ENCODE assay signal across 31 cellular contexts in the genomic region with DNA sequence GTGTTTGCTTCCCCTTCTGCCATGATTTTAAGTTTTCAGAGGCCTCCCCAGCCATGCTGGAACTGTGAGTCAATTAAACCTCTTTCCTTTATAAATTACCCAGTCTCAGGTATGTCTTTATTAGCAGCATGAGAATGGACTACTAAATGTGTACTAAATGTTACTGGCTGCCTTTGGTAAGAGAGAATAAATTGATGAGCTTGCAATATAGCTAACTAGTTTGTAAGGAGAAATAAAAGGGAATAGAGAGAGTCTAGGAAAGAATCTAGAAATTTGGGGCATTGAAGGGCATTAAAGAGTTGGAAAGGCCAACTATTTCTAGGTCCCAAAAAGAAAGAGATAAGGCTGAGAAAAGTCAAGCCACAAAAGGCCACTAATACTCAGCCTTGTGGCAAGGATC. TPM values are rescaled to one million over a fixed set of nuclear protein-coding genes. Genes with fewer than 3 reads are reported as not detected.
"Had no signal": no experiment of that assay in that cellular context is flagged by ENCODE, and none has a peak within 500 bp of the region (broad histone marks: within the 10 kb centered on the region; RNA-seq: fewer than 3 reads in every experiment).

No MANE protein-coding gene starts in this region.

- H3K36me3 ChIP-seq: neutrophil, pancreas, spleen, stomach, thoracic aorta, thyroid gland, tibial nerve, upper lobe of left lung, vagina had no signal

- H3K27ac ChIP-seq: neutrophil, pancreas, psoas muscle, skin epidermis, spleen, stomach, thoracic aorta, thyroid gland, tibial nerve, upper lobe of left lung, vagina had no signal

- FAIRE-seq: pancreas, urothelium cell line had no signal

- H3K4me1 ChIP-seq: pancreas, psoas muscle, spleen, stomach, thyroid gland, tibial nerve, upper lobe of left lung, vagina had no signal

- H3K4me2 ChIP-seq: smooth muscle cell had no signal

- H3K9me3 ChIP-seq: neutrophil, pancreas, thoracic aorta, thyroid gland, vagina had no signal

- ATAC-seq: naive thymus-derived CD8-positive, alpha-beta T cell; natural killer cell treated with Interleukin-12 subunit alpha and Interleukin-12 subunit beta and Interleukin-15 and Interleukin-18, amount 100 ng/mL, for 72 hours; pancreas; psoas muscle; right cardiac atrium; sciatic nerve; stimulated activated memory B cell treated with anti-CD40 and anti-IgM and Interleukin-4, amounts not matched to agents 10 μg/mL and 1 μg/mL and 100 μg/mL, for 72 hours; stimulated activated naive CD8-positive, alpha-beta T cell treated with anti-CD3 and anti-CD28 coated beads, Interleukin-15, Interleukin-2, amounts not matched to agents 100 U/mL and 50 U/mL, for 24 hours had no signal

- H3K27me3 ChIP-seq: neutrophil, pancreas, spleen, stomach, thyroid gland, tibial nerve, upper lobe of left lung, vagina had no signal

- H3K4me3 ChIP-seq: pancreas, psoas muscle, skin epidermis, smooth muscle cell, spleen, stomach, thoracic aorta, thyroid gland, tibial nerve, upper lobe of left lung, vagina had no signal

- DNase-seq: naive B cell; naive thymus-derived CD8-positive, alpha-beta T cell; nephron progenitor cell; nucleus accumbens; pancreas; psoas muscle; right cardiac atrium; spleen; stimulated activated CD4-positive, alpha-beta T cell treated with anti-CD3 and anti-CD28 coated beads, Interleukin-12 subunit alpha, Interleukin-12 subunit beta, amount 100 ng/mL, for 4 hours; stimulated activated CD4-positive, alpha-beta T cell treated with anti-CD3 and anti-CD28 coated beads, Interleukin-1b, Interleukin-23, amount 100 ng/mL, for 48 hours; stimulated activated CD4-positive, alpha-beta T cell treated with anti-CD3 and anti-CD28 coated beads, Interleukin-4, amount 100 ng/mL, for 1 hour; stimulated activated CD4-positive, alpha-beta T cell treated with anti-CD3 and anti-CD28 coated beads, Interleukin-4, amount 100 ng/mL, for 4 hours; stimulated activated CD8-positive, alpha-beta memory T cell treated with anti-CD3 and anti-CD28 coated beads, Interleukin-4, amount 100 ng/mL, for 48 hours; stimulated activated naive CD4-positive, alpha-beta T cell; stimulated activated naive CD8-positive, alpha-beta T cell treated with anti-CD3 and anti-CD28 coated beads, Interleukin-15, Interleukin-2, amounts not matched to agents 100 U/mL and 50 U/mL, for 24 hours; stomach; thyroid gland; trophoblast cell; upper lobe of left lung had no signal

RNA-seq across cellular contexts. Expression of gene SOHLH2, which starts 5.5 kb away (rescaled TPM):
- total RNA-seq: naive thymus-derived CD8-positive, alpha-beta T cell; natural killer cell treated with Interleukin-12 subunit alpha and Interleukin-12 subunit beta and Interleukin-15 and Interleukin-18, amount 100 ng/mL, for 72 hours; omental fat pad; osteocyte; spleen; thoracic aorta; vagina had no signal
- polyA plus RNA-seq: naive thymus-derived CD8-positive, alpha-beta T cell; smooth muscle cell had no signal
